In genomic region chr5:60698316-60698715, GRCh38 we compare ENCODE assay signal across 1 cellular context.
TF ChIP-seq lines count a peak whose summit lies in the region.

No MANE protein-coding gene starts in this region.

TF ChIP-seq in K562, 482 proteins besides CTCF, POLR2A, EP300 and RAD21:
- TF ChIP-seq ZNF518B (CRISPR knock-in tag; IDR thresholded peaks at IDR 0.05) (no peak), ESRRA (IDR thresholded peaks at IDR 0.05; ENCODE audit: borderline replicate concordance, low read depth) (no peak), ZNF347 (CRISPR knock-in tag; IDR thresholded peaks at IDR 0.05; ENCODE audit: low read depth) (no peak), HEY1 (CRISPR knock-in tag; IDR thresholded peaks at IDR 0.05; ENCODE audit: borderline replicate concordance) (no peak), KAT7 (CRISPR knock-in tag; IDR thresholded peaks at IDR 0.05; ENCODE audit: borderline replicate concordance) (0 out of 2 replicates have a peak, but pooled peaks have one; percentile 7)
